ENCODE assay signal across 30 cellular contexts in the genomic region with DNA sequence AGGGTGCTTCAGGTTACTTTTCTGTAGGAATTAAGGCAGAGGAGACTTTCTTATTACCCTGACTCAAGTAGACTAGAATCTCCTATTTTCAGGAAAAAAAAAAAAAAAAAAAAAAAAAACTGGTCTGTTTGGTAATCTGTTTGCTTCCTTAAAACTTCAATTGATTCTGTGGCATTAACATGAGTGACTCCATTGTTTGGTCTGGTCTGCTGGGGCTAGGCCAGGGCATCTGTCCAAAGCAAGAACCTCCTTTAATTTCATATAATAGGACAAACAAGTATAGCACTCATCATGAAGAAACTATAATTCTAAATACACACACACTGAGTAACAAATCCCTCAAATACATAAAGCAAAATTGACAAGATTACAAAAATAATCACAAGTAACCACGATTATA. TPM values are rescaled to one million over a fixed set of nuclear protein-coding genes. Genes with fewer than 3 reads are reported as not detected.
"Had no signal": no experiment of that assay in that cellular context is flagged by ENCODE, and none has a peak within 500 bp of the region (broad histone marks: within the 10 kb centered on the region; RNA-seq: fewer than 3 reads in every experiment).

No MANE protein-coding gene starts in this region.

- H3K9me3 ChIP-seq: MG63, SJSA1, SK-N-SH had no signal

- H3K36me3 ChIP-seq: MG63, SJSA1 had no signal

- ATAC-seq: Panc1, Right ventricle myocardium inferior had no signal

- DNase-seq: Kasumi-1, KG1, MG63, NCI-H1048, NCI-H1092 treated with DMSO at 0.1 percent for 48 hours, NCI-H1105 treated with DMSO at 0.1 percent for 48 hours, NCI-H1417, NCI-H1436, NCI-H146, NCI-H1694, NCI-H187, NCI-H1930, NCI-H2081 treated with DMSO at 0.1 percent for 48 hours, NCI-H2107, NCI-H2171, NCI-H226, NCI-H510A treated with DMSO at 0.1 percent for 48 hours, NCI-H524 treated with DMSO at 0.1 percent for 48 hours, NCI-H526 treated with DMSO at 0.1 percent for 48 hours, NCI-H774, PC-9, SHP77 treated with DMSO at 0.1 percent for 48 hours, SK-N-SH, SW 1271, T-helper 1 cell had no signal

- H3K27ac ChIP-seq: PC-9, RWPE1, SJSA1 had no signal

- H3K27me3 ChIP-seq: MG63, SJSA1 had no signal

- H3K4me1 ChIP-seq: SJSA1 had no signal

- H3K4me3 ChIP-seq: MG63, PC-9, SJSA1 had no signal

RNA-seq across cellular contexts. Expression of a gene that starts 32.9 kb away (rescaled TPM):
- total RNA-seq: OCI-LY7, PC-9 had no signal
